In the genomic region with DNA sequence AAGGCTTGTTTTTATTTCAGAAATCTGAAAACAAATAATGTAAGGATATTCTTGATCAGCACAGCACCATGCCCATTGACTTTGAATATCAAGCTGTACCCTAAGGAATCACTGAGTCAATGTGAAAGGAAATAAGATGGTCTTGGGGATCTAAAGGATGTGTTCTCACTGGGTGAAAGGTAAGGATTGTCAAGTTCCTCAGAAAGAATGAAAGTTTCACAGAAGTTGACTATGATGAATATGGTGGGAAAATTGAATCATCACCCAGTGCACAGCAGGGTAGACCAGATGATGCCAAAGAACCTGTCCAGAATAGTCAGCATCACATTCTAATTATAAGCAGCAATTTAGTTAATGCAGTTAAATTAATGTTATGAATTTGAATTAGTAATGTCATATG, we compare ENCODE assay signal across 6 cellular contexts. TPM values are rescaled to one million over a fixed set of nuclear protein-coding genes. Genes with fewer than 3 reads are reported as not detected.
"Had no signal": no experiment of that assay in that cellular context is flagged by ENCODE, and none has a peak within 500 bp of the region (broad histone marks: within the 10 kb centered on the region; RNA-seq: fewer than 3 reads in every experiment).

No MANE protein-coding gene starts in this region.

- H3K9me3 Mint-ChIP-seq: GM23338, H9 had no signal

- DNase-seq: H9, HCEC 1CT, IMR-90 had no signal

- H3K4me3 ChIP-seq: GM23338, K562 had no signal

- ATAC-seq: GM23338, K562 had no signal

- H3K4me3 Mint-ChIP-seq: GM23338, H9 had no signal

- H3K27ac Mint-ChIP-seq: GM23338, H9 had no signal

RNA-seq across cellular contexts. Expression of gene ERC2, which starts 16.2 kb away (rescaled TPM):
- total RNA-seq: HT-29 had no signal
